Comparison of ENCODE assay signal across 25 cellular contexts in the genomic region with DNA sequence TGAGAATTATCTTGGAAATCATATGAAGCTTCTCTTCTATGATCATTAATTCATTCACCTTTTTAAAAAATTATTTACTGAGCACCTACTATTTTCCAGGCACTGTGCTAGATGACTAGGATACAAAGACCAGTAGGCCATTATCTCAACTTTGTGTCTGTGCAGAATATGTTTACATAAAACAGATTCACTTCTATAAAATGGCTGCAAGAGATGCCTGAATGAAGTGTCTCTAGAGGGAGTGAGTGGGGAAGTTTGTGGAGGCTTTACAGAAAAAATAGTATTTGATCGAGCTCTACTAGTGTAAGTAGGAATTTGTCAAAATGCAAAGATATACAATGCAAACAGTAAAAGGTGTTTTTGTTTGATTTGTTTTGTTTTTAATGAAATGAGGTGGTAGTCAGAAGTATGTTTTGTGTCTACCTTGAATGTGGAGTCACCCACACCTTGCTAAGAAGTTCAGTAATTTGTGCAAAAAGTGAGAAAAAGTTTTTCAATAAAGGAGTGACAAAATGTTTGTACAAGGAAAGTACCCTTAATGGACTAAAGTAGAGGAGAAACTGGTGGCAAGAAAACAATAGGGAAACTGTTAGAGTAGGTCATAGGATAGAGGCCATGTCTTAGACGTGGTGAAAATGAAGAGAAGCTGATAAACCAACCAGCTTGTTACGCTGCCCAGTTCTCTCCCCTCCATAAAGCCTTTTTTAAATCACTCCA.
"Had no signal": no experiment of that assay in that cellular context is flagged by ENCODE, and none has a peak within 500 bp of the region (broad histone marks: within the 10 kb centered on the region; RNA-seq: fewer than 3 reads in every experiment).

No MANE protein-coding gene starts in this region.

- H3K9ac ChIP-seq: neural progenitor cell had no signal

- H3K36me3 ChIP-seq: esophagus squamous epithelium, heart right ventricle, left lung, neural progenitor cell, sigmoid colon, tibial artery had no signal

- FAIRE-seq: endometrium had no signal

- ATAC-seq: effector memory CD8-positive, alpha-beta T cell; heart right ventricle; left cardiac atrium; left lung; naive thymus-derived CD4-positive, alpha-beta T cell; psoas muscle; right cardiac atrium; stimulated activated memory B cell treated with anti-CD40 and anti-IgM and Interleukin-4, amounts not matched to agents 10 μg/mL and 1 μg/mL and 100 μg/mL, for 72 hours; stimulated activated naive CD8-positive, alpha-beta T cell treated with anti-CD3 and anti-CD28 coated beads, Interleukin-15, Interleukin-2, amounts not matched to agents 100 U/mL and 50 U/mL, for 24 hours had no signal

- H3K9me3 ChIP-seq: esophagus squamous epithelium, heart right ventricle, left lung, psoas muscle, sigmoid colon, testis, tibial artery had no signal

- H3K4me1 ChIP-seq: esophagus squamous epithelium, heart right ventricle, left lung, psoas muscle, testis, tibial artery had no signal

- H3K27ac ChIP-seq: esophagus squamous epithelium, heart right ventricle, left lung, neural progenitor cell, psoas muscle, sigmoid colon, testis, tibial artery had no signal

- H3K27me3 ChIP-seq: esophagus squamous epithelium, heart right ventricle, left lung, neural progenitor cell, sigmoid colon, testis, tibial artery had no signal

- DNase-seq: cortex of kidney; effector memory CD8-positive, alpha-beta T cell; erythroblast; esophagus squamous epithelium; foreskin melanocyte; glutamatergic neuron; heart right ventricle; hippocampal formation; left cardiac atrium; left lung; mesenchymal stem cell; naive thymus-derived CD4-positive, alpha-beta T cell; posterior cingulate gyrus; psoas muscle; right cardiac atrium; sigmoid colon; stimulated activated CD4-positive, alpha-beta T cell treated with anti-CD3 and anti-CD28 coated beads, Interleukin-2, amount 100 ng/mL, for 24 hours; stimulated activated CD4-positive, alpha-beta T cell treated with anti-CD3 and anti-CD28 coated beads, Interleukin-4, amount 100 ng/mL, for 4 hours; stimulated activated naive CD8-positive, alpha-beta T cell treated with anti-CD3 and anti-CD28 coated beads, Interleukin-15, Interleukin-2, amounts not matched to agents 100 U/mL and 50 U/mL, for 24 hours; substantia nigra; testis; tibial artery had no signal

- H2AFZ ChIP-seq: neural progenitor cell had no signal

- H3K4me3 ChIP-seq: esophagus squamous epithelium, heart right ventricle, left lung, neural progenitor cell, psoas muscle, sigmoid colon, testis, tibial artery had no signal

- H3K4me2 ChIP-seq: neural progenitor cell had no signal
